Comparison of ENCODE assay signal across 20 cellular contexts in genomic region chr20:50673146-50673830, GRCh38. TPM values are rescaled to one million over a fixed set of nuclear protein-coding genes. Genes with fewer than 3 reads are reported as not detected.
A peak's percentile ranks its signal among the peaks of the same experiment; 100 is the strongest.
DNase-seq lines count a peak whose midpoint lies in the region; TF ChIP-seq lines count a peak whose summit lies in the region.
"Had no signal": no experiment of that assay in that cellular context is flagged by ENCODE, and none has a peak within 500 bp of the region (broad histone marks: within the 10 kb centered on the region; RNA-seq: fewer than 3 reads in every experiment).

No MANE protein-coding gene starts in this region.

- no peak overlapping the region for H2AK5ac ChIP-seq in trophoblast cell (ENCODE audit: low read length)

- no peak for TF ChIP-seq CTCF in Caco-2 (IDR thresholded peaks at IDR 0.05; ENCODE audit: insufficient read depth in 1 of 2, low read depth in 1 of 2, low read length in 1 of 2, severe bottlenecking in 1 of 2, unreplicated experiment in 1 of 2)
- TF ChIP-seq CTCF in mammary epithelial cell (conservative IDR thresholded peaks at IDR 0.05 in 1 of 2, IDR thresholded peaks at IDR 0.05 in 1 of 2; ENCODE audit: extremely low read depth in 1 of 2, insufficient read depth in 1 of 2, low read depth in 1 of 2, low read length in 2 of 2) = no peak

- H3K14ac ChIP-seq in trophoblast cell (ENCODE audit: low read length) = peak overlapping the region; percentile 8

- H2AFZ ChIP-seq in trophoblast cell (ENCODE audit: insufficient read depth, low read length, poor library complexity) (no peak overlapping the region), mammary epithelial cell (ENCODE audit: low read depth, low read length) (no peak overlapping the region)

- BruUV-seq in Caco-2 (replicated peaks; lab: Mats Ljungman, UMichigan) (no TSS peak), mammary epithelial cell (replicated peaks; lab: Mats Ljungman, UMichigan) (no TSS peak)

- peak overlapping the region; percentile 72 for H3K27ac Mint-ChIP-seq in Caco-2 (ENCODE audit: unreplicated experiment)
- H3K27ac Mint-ChIP-seq: activated naive CD8-positive, alpha-beta T cell treated with anti-CD3 and anti-CD28 coated beads, Interleukin-2, amount 50 U/mL, for 24 hours; activated T-helper 2 cell treated with anti-CD3 and anti-CD28 coated beads, Interferon-gamma antibody, Interleukin-2, Interleukin-4, amounts not matched to agents 10 μg/mL and 5 μg/mL and 100 μg/mL, durations not matched to agents 14 hours and 24 hours and 36 hours; stimulated activated naive CD8-positive, alpha-beta T cell treated with anti-CD3 and anti-CD28 coated beads, Interleukin-15, Interleukin-2, amounts not matched to agents 100 ng/mL and 50 ng/mL, for 24 hours; T-helper 1 cell treated with Interleukin-12 subunit alpha and Interleukin-12 subunit beta and Interleukin-4 antibody, amounts not matched to agents 30 μg/mL and 1 μg/mL, for 36 hours had no signal

- H3K18ac ChIP-seq in trophoblast cell (ENCODE audit: low read length) = peak overlapping the region; percentile 10

- H3K36me3 ChIP-seq in Caco-2 (ENCODE audit: control insufficient read depth, insufficient read depth, low read length) = no peaks in the 10 kb centered on the region
- no peaks in the 10 kb centered on the region for H3K36me3 ChIP-seq in trophoblast cell (ENCODE audit: control insufficient read depth in 1 of 2, insufficient read depth in 2 of 2, low read length in 2 of 2)
- no peaks in the 10 kb centered on the region for H3K36me3 ChIP-seq in mammary epithelial cell (ENCODE audit: insufficient read depth, low read length)
- H3K36me3 ChIP-seq: cardiac muscle cell had no signal

- POLR2A ChIA-PET in Caco-2 (lab: Charles Lee) = no interaction called here

- H3K4me3 ChIP-seq in Caco-2 (ENCODE audit: low read depth, low read length) (no peak overlapping the region), trophoblast cell (ENCODE audit: low read depth, low read length) (no peak overlapping the region), mammary epithelial cell (replicated peaks in 1 of 3; ENCODE audit: insufficient read depth in 1 of 3, low read depth in 2 of 3, low read length in 3 of 3) (no peak overlapping the region)
- H3K4me3 ChIP-seq: cardiac muscle cell had no signal

- H3K4me3 Mint-ChIP-seq in Caco-2 (ENCODE audit: unreplicated experiment) = peak overlapping the region; percentile 1
- H3K4me3 Mint-ChIP-seq: activated naive CD8-positive, alpha-beta T cell treated with anti-CD3 and anti-CD28 coated beads, Interleukin-2, amount 50 U/mL, for 24 hours; stimulated activated naive CD8-positive, alpha-beta T cell treated with anti-CD3 and anti-CD28 coated beads, Interleukin-15, Interleukin-2, amounts not matched to agents 100 ng/mL and 50 ng/mL, for 24 hours; T-helper 1 cell treated with Interleukin-12 subunit alpha and Interleukin-12 subunit beta and Interleukin-4 antibody, amounts not matched to agents 30 μg/mL and 1 μg/mL, for 36 hours had no signal

- intact Hi-C loops in Caco-2 (cut with micrococcal nuclease; ENCODE audit: unreplicated experiment) (no loop called here), mammary epithelial cell (cut with micrococcal nuclease) (no loop called here)

- H4K8ac ChIP-seq in trophoblast cell (ENCODE audit: low read depth, low read length) = no peak overlapping the region

- no peak overlapping the region for H3K4me2 ChIP-seq in trophoblast cell (ENCODE audit: low read length)
- H3K4me2 ChIP-seq in mammary epithelial cell (ENCODE audit: insufficient read depth, low read depth, low read length) = no peak overlapping the region

- CTCF ChIA-PET in Caco-2 (lab: Charles Lee) = interaction anchor here (0.7 to 2.1 kb wide), 4 partner anchors 40 to 927 kb away, joined by 3 to 7 read pairs (median 4); no protein-coding TSS in a partner anchor
- CTCF ChIA-PET in mammary epithelial cell (lab: Charles Lee; ENCODE audit: low non-redundant PET) = no interaction called here

- H4K91ac ChIP-seq in trophoblast cell (ENCODE audit: low read depth, low read length) = no peak overlapping the region

- no peak overlapping the region for H2BK12ac ChIP-seq in trophoblast cell (ENCODE audit: low read length)

- dilution Hi-C loops in mammary epithelial cell (cut with HindIII; ENCODE audit: low sequenced_read_pairs) = no loop called here

- H3K4me1 ChIP-seq in Caco-2 = peaks cover 76% of the 10 kb centered on the region
- peaks cover 16 to 26% of the 10 kb centered on the region in 2 experiments for H3K4me1 ChIP-seq in trophoblast cell (ENCODE audit: control insufficient read depth in 1 of 2, insufficient read depth in 2 of 2, low read length in 2 of 2)
- H3K4me1 ChIP-seq in mammary epithelial cell (ENCODE audit: insufficient read depth, low read length) = no peaks in the 10 kb centered on the region

- peaks cover 70% of the 10 kb centered on the region for H3K4me1 Mint-ChIP-seq in Caco-2 (ENCODE audit: low read depth, unreplicated experiment)
- H3K4me1 Mint-ChIP-seq: activated naive CD8-positive, alpha-beta T cell treated with anti-CD3 and anti-CD28 coated beads, Interleukin-2, amount 50 U/mL, for 24 hours had no signal

- H3K9ac ChIP-seq in trophoblast cell (ENCODE audit: low read length) (no peak overlapping the region), mammary epithelial cell (ENCODE audit: insufficient read depth, low read length) (no peak overlapping the region)

- H3K9me3 ChIP-seq in Caco-2 = no peaks in the 10 kb centered on the region
- peaks cover 3% of the 10 kb centered on the region for H3K9me3 ChIP-seq in trophoblast cell (ENCODE audit: insufficient read depth, low read depth, low read length)
- H3K9me3 ChIP-seq in mammary epithelial cell (replicated peaks; ENCODE audit: insufficient read depth, low read length) = no peaks in the 10 kb centered on the region

- H2BK120ac ChIP-seq in trophoblast cell (ENCODE audit: insufficient read depth, low read length, poor library complexity) = no peak overlapping the region

- peak; percentile 50 to 85 for DNase-seq in Caco-2
- peak; percentile 57 for DNase-seq in RPMI7951 (ENCODE audit: low read depth)
- peak; percentile 38 for DNase-seq in iPS-NIHi11 (ENCODE audit: low spot score)
- DNase-seq in trophoblast cell = no peak
- no peak for DNase-seq in SW480 (ENCODE audit: low spot score)
- DNase-seq in mammary epithelial cell = no peak
- no peak for DNase-seq in NCI-H1092 treated with DMSO at 0.1 percent for 48 hours (lab: John Stamatoyannopoulos, UW)
- no peak for DNase-seq in stimulated activated naive CD4-positive, alpha-beta T cell treated with Interleukin-2 at 50 U/mL for 16 hours (lab: John Stamatoyannopoulos, UW)
- DNase-seq: activated naive CD8-positive, alpha-beta T cell treated with anti-CD3 and anti-CD28 coated beads, Interleukin-2, amount 50 U/mL, for 24 hours; DND-41; effector CD4-positive, alpha-beta T cell; left ventricle myocardium superior; NCI-H1436 treated with DMSO at 0.1 percent for 48 hours; NK-92 treated with Interleukin-12 subunit alpha and Interleukin-12 subunit beta, amount 100 ng/mL, for 24 hours; posterior cingulate gyrus; SHP77 treated with DMSO at 0.1 percent for 48 hours had no signal

- peaks cover 7% of the 10 kb centered on the region for H3K79me1 ChIP-seq in trophoblast cell (ENCODE audit: low read length)

- WGBS in trophoblast cell (ENCODE audit: extremely low coverage, insufficient coverage, insufficient read length) = no CpG with 5 or more reads among the region's 18 CpGs
- WGBS in mammary epithelial cell (ENCODE audit: low coverage, missing lambda C conversion rate) = 83% methylated on average over 18 of the region's 18 CpGs

- no peak overlapping the region for H4K12ac ChIP-seq in trophoblast cell (ENCODE audit: low read depth, low read length)

- no peak overlapping the region for H2BK5ac ChIP-seq in trophoblast cell (ENCODE audit: low read depth, low read length, poor library complexity)

- H3K27me3 ChIP-seq in Caco-2 (replicated peaks; ENCODE audit: control insufficient read depth, insufficient read depth, low read length) = no peaks in the 10 kb centered on the region
- H3K27me3 ChIP-seq in trophoblast cell (ENCODE audit: insufficient read depth, low read length) = no peaks in the 10 kb centered on the region
- no peaks in the 10 kb centered on the region for H3K27me3 ChIP-seq in mammary epithelial cell (ENCODE audit: insufficient read depth, low read length)
- H3K27me3 ChIP-seq: cardiac muscle cell had no signal

- H3K4ac ChIP-seq in trophoblast cell (ENCODE audit: low read depth, low read length) = no peak overlapping the region

- no peaks in the 10 kb centered on the region for H3K79me2 ChIP-seq in trophoblast cell (ENCODE audit: control insufficient read depth, insufficient read depth, low read length, poor library complexity)
- no peaks in the 10 kb centered on the region for H3K79me2 ChIP-seq in mammary epithelial cell (ENCODE audit: insufficient read depth, low read length)

- H4K20me1 ChIP-seq in mammary epithelial cell (ENCODE audit: insufficient read depth, low read length) = no peaks in the 10 kb centered on the region

- H3K27ac ChIP-seq in trophoblast cell (ENCODE audit: low read depth, low read length) = no peak overlapping the region
- no peak overlapping the region for H3K27ac ChIP-seq in mammary epithelial cell (ENCODE audit: insufficient read depth, low read depth, low read length)

- H3K36me3 Mint-ChIP-seq in Caco-2 (ENCODE audit: insufficient read depth, unreplicated experiment) = peaks cover 5% of the 10 kb centered on the region

- H3K9me3 Mint-ChIP-seq in Caco-2 (ENCODE audit: unreplicated experiment) = no peaks in the 10 kb centered on the region
- H3K9me3 Mint-ChIP-seq: activated naive CD8-positive, alpha-beta T cell treated with anti-CD3 and anti-CD28 coated beads, Interleukin-2, amount 50 U/mL, for 24 hours; activated T-helper 2 cell treated with anti-CD3 and anti-CD28 coated beads, Interferon-gamma antibody, Interleukin-2, Interleukin-4, amounts not matched to agents 10 μg/mL and 5 μg/mL and 100 μg/mL, durations not matched to agents 14 hours and 24 hours and 36 hours; stimulated activated naive CD8-positive, alpha-beta T cell treated with anti-CD3 and anti-CD28 coated beads, Interleukin-15, Interleukin-2, amounts not matched to agents 100 ng/mL and 50 ng/mL, for 24 hours; T-helper 1 cell treated with Interleukin-12 subunit alpha and Interleukin-12 subunit beta and Interleukin-4 antibody, amounts not matched to agents 30 μg/mL and 1 μg/mL, for 36 hours had no signal

- no peaks in the 10 kb centered on the region for H3K27me3 Mint-ChIP-seq in Caco-2 (ENCODE audit: insufficient read depth, unreplicated experiment)
- H3K27me3 Mint-ChIP-seq: stimulated activated naive CD8-positive, alpha-beta T cell treated with anti-CD3 and anti-CD28 coated beads, Interleukin-15, Interleukin-2, amounts not matched to agents 100 ng/mL and 50 ng/mL, for 24 hours had no signal

- in situ Hi-C loops in mammary epithelial cell (cut with MboI; ENCODE audit: low sequenced_read_pairs in 2 of 2) = no loop called here

- H3K23ac ChIP-seq in trophoblast cell (ENCODE audit: low read length) = no peak overlapping the region

RNA-seq across cellular contexts. Expression of gene RIPOR3, which starts 18.1 kb away (rescaled TPM):
- total RNA-seq in Caco-2 (2022) (0.18 and 0.67 TPM in 2 replicates), mammary epithelial cell (under 1 TPM in 1 of 2 donors, not detected in 1; under 0.01 TPM)
- 10.0 and 10.8 TPM in 2 replicates for total RNA-seq in RPMI7951 (2014; rRNA removed; shearing (Covaris generic))
- 0.12 and 0.15 TPM in 2 replicates for polyA plus RNA-seq in trophoblast cell (2013)
- not detected for polyA plus RNA-seq in mammary epithelial cell
- polyA minus RNA-seq in mammary epithelial cell = not detected
- total RNA-seq: activated T-helper 2 cell treated with anti-CD3 and anti-CD28 coated beads, Interferon-gamma antibody, Interleukin-2, Interleukin-4, amounts not matched to agents 10 μg/mL and 5 μg/mL and 100 μg/mL, durations not matched to agents 14 hours and 24 hours and 36 hours had no signal

RNA-seq across cellular contexts. Expression of gene PARD6B, which starts 58.1 kb away (rescaled TPM):
- total RNA-seq in Caco-2 (2022) (153 and 156 TPM in 2 replicates), mammary epithelial cell (1 to 10 TPM; 5.6 to 7.7 TPM)
- total RNA-seq in RPMI7951 (2014; rRNA removed; shearing (Covaris generic)) = 5.5 and 6.2 TPM in 2 replicates
- polyA plus RNA-seq in trophoblast cell (2013) = 9.4 and 9.5 TPM in 2 replicates
- 1.5 TPM for polyA plus RNA-seq in mammary epithelial cell
- 4.8 TPM for polyA minus RNA-seq in mammary epithelial cell

Comparison
In these comparisons a context has a peak if more than half of its experiments do, and no peak if none do; other contexts are left out.
1. DNase-seq: peak in Caco-2 (2 of 2), RPMI7951 (single experiment) and iPS-NIHi11 (single experiment); none in trophoblast cell (0 of 2), SW480 (single experiment), mammary epithelial cell (single experiment), NCI-H1092 treated with DMSO at 0.1 percent for 48 hours (single experiment) and stimulated activated naive CD4-positive, alpha-beta T cell treated with Interleukin-2 at 50 U/mL for 16 hours (single experiment).
2. RNA of gene PARD6B, which starts 58.1 kb away (total RNA-seq): 153 to 156 TPM in Caco-2; 5.6 to 7.7 TPM in mammary epithelial cell and 5.5 to 6.2 TPM in RPMI7951; every median in the first group is over 10 times any median in the second.